Comparison of ENCODE assay signal across 1 cellular context in the genomic region with DNA sequence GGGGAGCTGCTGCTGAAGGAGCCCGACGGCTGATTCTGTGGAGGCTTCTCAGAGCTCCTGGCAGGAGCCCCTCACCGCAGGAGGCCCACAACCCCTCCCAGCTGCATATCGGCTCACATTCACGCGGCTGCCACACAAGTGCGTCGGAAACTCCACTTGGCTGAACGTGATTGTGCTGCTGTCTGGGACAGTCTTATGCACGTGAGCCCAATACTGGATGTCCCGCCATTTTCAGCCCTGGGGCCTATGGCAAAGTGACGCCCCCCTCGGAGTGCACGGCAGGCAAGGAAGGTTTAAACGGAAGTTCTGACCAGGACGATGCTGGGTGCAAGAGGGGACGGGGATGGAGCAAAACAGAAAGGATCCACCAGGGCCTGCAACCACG.
TF ChIP-seq lines count a peak whose summit lies in the region.

No MANE protein-coding gene starts in this region.

TF ChIP-seq in K562, 482 proteins besides CTCF, POLR2A, EP300 and RAD21:
- TF ChIP-seq, protein P1, sequence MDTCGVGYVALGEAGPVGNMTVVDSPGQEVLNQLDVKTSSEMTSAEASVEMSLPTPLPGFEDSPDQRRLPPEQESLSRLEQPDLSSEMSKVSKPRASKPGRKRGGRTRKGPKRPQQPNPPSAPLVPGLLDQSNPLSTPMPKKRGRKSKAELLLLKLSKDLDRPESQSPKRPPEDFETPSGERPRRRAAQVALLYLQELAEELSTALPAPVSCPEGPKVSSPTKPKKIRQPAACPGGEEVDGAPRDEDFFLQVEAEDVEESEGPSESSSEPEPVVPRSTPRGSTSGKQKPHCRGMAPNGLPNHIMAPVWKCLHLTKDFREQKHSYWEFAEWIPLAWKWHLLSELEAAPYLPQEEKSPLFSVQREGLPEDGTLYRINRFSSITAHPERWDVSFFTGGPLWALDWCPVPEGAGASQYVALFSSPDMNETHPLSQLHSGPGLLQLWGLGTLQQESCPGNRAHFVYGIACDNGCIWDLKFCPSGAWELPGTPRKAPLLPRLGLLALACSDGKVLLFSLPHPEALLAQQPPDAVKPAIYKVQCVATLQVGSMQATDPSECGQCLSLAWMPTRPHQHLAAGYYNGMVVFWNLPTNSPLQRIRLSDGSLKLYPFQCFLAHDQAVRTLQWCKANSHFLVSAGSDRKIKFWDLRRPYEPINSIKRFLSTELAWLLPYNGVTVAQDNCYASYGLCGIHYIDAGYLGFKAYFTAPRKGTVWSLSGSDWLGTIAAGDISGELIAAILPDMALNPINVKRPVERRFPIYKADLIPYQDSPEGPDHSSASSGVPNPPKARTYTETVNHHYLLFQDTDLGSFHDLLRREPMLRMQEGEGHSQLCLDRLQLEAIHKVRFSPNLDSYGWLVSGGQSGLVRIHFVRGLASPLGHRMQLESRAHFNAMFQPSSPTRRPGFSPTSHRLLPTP (IDR thresholded peaks at IDR 0.05; ENCODE audit: borderline replicate concordance, extremely low read depth, insufficient read length): no peak
- TF ChIP-seq JUND (IDR thresholded peaks at IDR 0.05; ENCODE audit: borderline replicate concordance, low read depth, low read length) (no peak), JUND (tag; IDR thresholded peaks at IDR 0.05; ENCODE audit: borderline replicate concordance, low read depth, low read length) (no peak), POLR2G (IDR thresholded peaks at IDR 0.05; ENCODE audit: low read depth, low read length) (peak; percentile 31; the same call in 1 of the 2 replicates), POLR2B (IDR thresholded peaks at IDR 0.05; ENCODE audit: low read depth, partially characterized antibody) (no peak), MEF2D (tag; conservative IDR thresholded peaks at IDR 0.05; ENCODE audit: low read depth) (no peak)
TF ChIP-seq in K562: peak in this region for 1.
